12 cellular contexts compared by ENCODE assay signal in genomic region chr1:246602194-246602593, GRCh38. TPM values are rescaled to one million over a fixed set of nuclear protein-coding genes. Genes with fewer than 3 reads are reported as not detected.
A peak's percentile ranks its signal among the peaks of the same experiment; 100 is the strongest.
DNase-seq lines count a peak whose midpoint lies in the region.
"Had no signal": no experiment of that assay in that cellular context is flagged by ENCODE, and none has a peak within 500 bp of the region (broad histone marks: within the 10 kb centered on the region; RNA-seq: fewer than 3 reads in every experiment).

No MANE protein-coding gene starts in this region.

- H3K4me1 ChIP-seq in mesendoderm (ENCODE audit: control insufficient read depth, low read depth, low read length): no peaks in the 10 kb centered on the region

- no peak overlapping the region for H2BK15ac ChIP-seq in mesendoderm (replicated peaks; ENCODE audit: low read depth)

- H2AK5ac ChIP-seq in mesendoderm (ENCODE audit: low read length): no peak overlapping the region

- no peak overlapping the region for H2BK5ac ChIP-seq in mesendoderm (ENCODE audit: low read length)

- peak; percentile 19 for DNase-seq in stimulated activated CD4-positive, alpha-beta T cell treated with anti-CD3 and anti-CD28 coated beads, Interleukin-15, amount 100 ng/mL, for 24 hours
- DNase-seq in stimulated activated CD4-positive, alpha-beta T cell treated with anti-CD3 and anti-CD28 coated beads, Interleukin-12 subunit alpha, Interleukin-12 subunit beta, amount 100 ng/mL, for 4 hours: no peak
- peak; percentile 79 for DNase-seq in NCI-H82 (lab: John Stamatoyannopoulos, UW)
- peak; percentile 88 for DNase-seq in cerebellar cortex (ENCODE audit: low spot score)
- DNase-seq in NCI-H345 (lab: John Stamatoyannopoulos, UW): no peak
- DNase-seq in RPMI8226: no peak
- DNase-seq in HCEC 1CT: no peak
- no peak for DNase-seq in mesendoderm
- DNase-seq: activated gamma-delta T cell, AML-193, naive B cell had no signal

- H3K36me3 ChIP-seq in mesendoderm (ENCODE audit: control insufficient read depth, insufficient read depth, low read length): no peaks in the 10 kb centered on the region

- H4K5ac ChIP-seq in mesendoderm (ENCODE audit: low read length): no peak overlapping the region

- no peak overlapping the region for H4K8ac ChIP-seq in mesendoderm (ENCODE audit: low read depth, low read length)

- no peaks in the 10 kb centered on the region for H3K79me2 ChIP-seq in mesendoderm (ENCODE audit: control insufficient read depth, insufficient read depth, low read length)

- no CpG with 5 or more reads among the region's 3 CpGs for WGBS in mesendoderm (ENCODE audit: extremely low coverage, insufficient coverage, low lambda C conversion rate)

- H3K79me1 ChIP-seq in mesendoderm (ENCODE audit: low read length): peaks cover 6% of the 10 kb centered on the region

- no peak overlapping the region for H3K27ac ChIP-seq in mesendoderm (ENCODE audit: low read depth, low read length)

- no peak overlapping the region for H3K18ac ChIP-seq in mesendoderm (ENCODE audit: low read length)

- H3K4me3 ChIP-seq in mesendoderm (ENCODE audit: low read length): no peak overlapping the region
- H3K4me3 ChIP-seq: GM23338 had no signal

- no peak overlapping the region for H3K56ac ChIP-seq in mesendoderm (ENCODE audit: low read length)

- H3K27me3 ChIP-seq in mesendoderm (ENCODE audit: insufficient read depth, low read length, poor library complexity): no peaks in the 10 kb centered on the region

- H3K4me2 ChIP-seq in mesendoderm (ENCODE audit: low read length): no peak overlapping the region
- H3K4me2 ChIP-seq: GM23338 had no signal

- H3K4ac ChIP-seq in mesendoderm (ENCODE audit: low read depth, low read length): no peak overlapping the region

- H2BK120ac ChIP-seq in mesendoderm (ENCODE audit: low read depth, low read length): no peak overlapping the region

- H3K23ac ChIP-seq in mesendoderm (ENCODE audit: low read length): no peak overlapping the region

- no peak overlapping the region for H3K9ac ChIP-seq in mesendoderm (ENCODE audit: low read length)

RNA-seq across cellular contexts. Expression of gene CNST, which starts 35.9 kb away (rescaled TPM):
- polyA plus RNA-seq in mesendoderm (2013, experiment 1 of 2): 9.8 TPM
- 9.8 TPM for polyA plus RNA-seq in mesendoderm (2013, experiment 2 of 2)

RNA-seq across cellular contexts. Expression of gene TFB2M, which starts 36.1 kb away (rescaled TPM):
- polyA plus RNA-seq in mesendoderm (2013, experiment 1 of 2): 29.7 TPM
- polyA plus RNA-seq in mesendoderm (2013, experiment 2 of 2): 31.2 TPM

Comparison
In these comparisons a context has a peak if more than half of its experiments do, and no peak if none do; other contexts are left out.
1. DNase-seq: peak in stimulated activated CD4-positive, alpha-beta T cell treated with anti-CD3 and anti-CD28 coated beads, Interleukin-15, amount 100 ng/mL, for 24 hours (single experiment), NCI-H82 (single experiment) and cerebellar cortex (single experiment); none in stimulated activated CD4-positive, alpha-beta T cell treated with anti-CD3 and anti-CD28 coated beads, Interleukin-12 subunit alpha, Interleukin-12 subunit beta, amount 100 ng/mL, for 4 hours (single experiment), NCI-H345 (single experiment), RPMI8226 (single experiment), HCEC 1CT (single experiment) and mesendoderm (single experiment).